In genomic region chr17:47274319-47275069, GRCh38 we compare ENCODE assay signal across 16 cellular contexts. TPM values are rescaled to one million over a fixed set of nuclear protein-coding genes. Genes with fewer than 3 reads are reported as not detected.
DNase-seq lines count a peak whose midpoint lies in the region; ATAC-seq, FAIRE-seq and TF ChIP-seq lines count a peak whose summit lies in the region.
"Had no signal": no experiment of that assay in that cellular context is flagged by ENCODE, and none has a peak within 500 bp of the region (broad histone marks: within the 10 kb centered on the region; RNA-seq: fewer than 3 reads in every experiment).

No MANE protein-coding gene starts in this region.

- H2BK15ac ChIP-seq in H9 (ENCODE audit: low read depth, low read length): no peak overlapping the region

- ATAC-seq in memory B cell (ENCODE audit: low read depth) (no peak), HG03095 (IDR thresholded peaks at IDR 0.05; ENCODE audit: unreplicated experiment) (no peak)
- no peak for ATAC-seq in activated naive CD4-positive, alpha-beta T cell treated with anti-CD3 and anti-CD28 coated beads, Interleukin-2, amount 50 U/mL, for 72 hours
- ATAC-seq: effector memory CD8-positive, alpha-beta T cell had no signal

- H3K4me2 ChIP-seq in H9 (ENCODE audit: insufficient read depth, insufficient read length, low read length): no peak overlapping the region

- H3K9me3 Mint-ChIP-seq in H9: peaks cover 2% of the 10 kb centered on the region in 2 experiments
- peaks cover 3% of the 10 kb centered on the region for H3K9me3 Mint-ChIP-seq in memory B cell
- H3K9me3 Mint-ChIP-seq in activated naive CD4-positive, alpha-beta T cell treated with anti-CD3 and anti-CD28 coated beads, Interleukin-2, amount 50 U/mL, for 72 hours: peaks cover 2 to 3% of the 10 kb centered on the region in 2 donors
- H3K9me3 Mint-ChIP-seq: effector memory CD8-positive, alpha-beta T cell had no signal

- no peak for TF ChIP-seq EP300 in suprapubic skin (IDR thresholded peaks at IDR 0.05)

- H3K27me3 ChIP-seq in H9 (ENCODE audit: insufficient read depth, low read length): 0 out of 2 replicates have a peak, but pooled peaks cover 2% of the 10 kb centered on the region
- no peaks in the 10 kb centered on the region for H3K27me3 ChIP-seq in brain microvascular endothelial cell (replicated peaks)
- H3K27me3 ChIP-seq in suprapubic skin: no peaks in the 10 kb centered on the region
- H3K27me3 ChIP-seq: body of pancreas had no signal

- H3K4me3 Mint-ChIP-seq in H9 (peak overlapping the region in 1 of 2 experiments; percentile 44; a peak in 2 of 5 replicates), memory B cell (no peak overlapping the region)
- H3K4me3 Mint-ChIP-seq: effector memory CD8-positive, alpha-beta T cell had no signal

- H3K4me3 ChIP-seq in brain microvascular endothelial cell (ENCODE audit: low read depth, low read length) (no peak overlapping the region), suprapubic skin (no peak overlapping the region)
- H3K4me3 ChIP-seq: body of pancreas had no signal

- no peak overlapping the region for H2BK12ac ChIP-seq in H9 (ENCODE audit: insufficient read length, low read depth, low read length)

- H3K36me3 Mint-ChIP-seq in H9 (ENCODE audit: insufficient read depth in 1 of 3, low read depth in 3 of 3) (peaks cover 0 to 3% (median 0%) of the 10 kb centered on the region in 3 experiments; a peak in 3 of 7 replicates), memory B cell (peaks cover 2% of the 10 kb centered on the region)
- peaks cover 1% of the 10 kb centered on the region in 2 donors for H3K36me3 Mint-ChIP-seq in activated naive CD4-positive, alpha-beta T cell treated with anti-CD3 and anti-CD28 coated beads, Interleukin-2, amount 50 U/mL, for 72 hours

- no peak overlapping the region for H3K9ac ChIP-seq in H9 (ENCODE audit: extremely low read depth, insufficient read length, low read length)

- H3K23ac ChIP-seq in H9 (ENCODE audit: insufficient read length, low read depth, low read length): no peak overlapping the region

- H3K36me3 ChIP-seq in brain microvascular endothelial cell (replicated peaks): no peaks in the 10 kb centered on the region
- H3K36me3 ChIP-seq in suprapubic skin: no peaks in the 10 kb centered on the region

- FAIRE-seq in GM19239 (lab: Jason Lieb, UNC): no peak
- FAIRE-seq: islet of Langerhans had no signal

- no peaks in the 10 kb centered on the region for H3K79me1 ChIP-seq in H9 (ENCODE audit: insufficient read depth, low read depth, low read length, poor library complexity, severe bottlenecking)

- H4K8ac ChIP-seq in H9 (replicated peaks; ENCODE audit: insufficient read length, low read depth, low read length): no peak overlapping the region

- H3K9me3 ChIP-seq in H9 (ENCODE audit: control insufficient read depth, low read depth, low read length): no peaks in the 10 kb centered on the region
- no peaks in the 10 kb centered on the region for H3K9me3 ChIP-seq in suprapubic skin
- H3K9me3 ChIP-seq: body of pancreas had no signal

- WGBS in H9 (ENCODE audit: extremely low coverage, insufficient read length, low lambda C conversion rate): no CpG with 5 or more reads among the region's 5 CpGs
- WGBS in suprapubic skin: 79% methylated on average over 5 of the region's 5 CpGs

- no peaks in the 10 kb centered on the region for H3K79me2 ChIP-seq in H9 (ENCODE audit: insufficient read depth, low read length)

- TF ChIP-seq POLR2A in suprapubic skin (IDR thresholded peaks at IDR 0.05): no peak

- H4K5ac ChIP-seq in H9 (ENCODE audit: insufficient read length, low read depth, low read length): no peak overlapping the region

- peak overlapping the region; percentile 26 for H2BK20ac ChIP-seq in H9 (ENCODE audit: low read depth, low read length, poor library complexity, severe bottlenecking)

- DNase-seq in H9: no peak
- DNase-seq in brain microvascular endothelial cell: no peak
- DNase-seq in memory B cell (ENCODE audit: low spot score in 2 of 2): no peak
- no peak for DNase-seq in suprapubic skin (ENCODE audit: low spot score in 2 of 2)
- DNase-seq in activated naive CD4-positive, alpha-beta T cell treated with anti-CD3 and anti-CD28 coated beads, Interleukin-2, amount 50 U/mL, for 16 hours: no peak
- DNase-seq in activated naive CD4-positive, alpha-beta T cell treated with anti-CD3 and anti-CD28 coated beads, Interleukin-2, amount 50 U/mL, for 72 hours (ENCODE audit: low spot score in 2 of 2): no peak
- no peak for DNase-seq in GM19239 (ENCODE audit: insufficient read length, low spot score)
- DNase-seq: activated CD4-positive, CD25-positive, alpha-beta regulatory T cell; AML-193; effector memory CD8-positive, alpha-beta T cell; naive B cell; NCI-H1694; stimulated activated CD4-positive, alpha-beta T cell treated with anti-CD3 and anti-CD28 coated beads, Interleukin-4, amount 100 ng/mL, for 24 hours had no signal

- H3K27ac ChIP-seq in H9 (ENCODE audit: insufficient read length, low read depth, low read length): no peak overlapping the region
- peak overlapping the region; percentile 65 for H3K27ac ChIP-seq in brain microvascular endothelial cell
- H3K27ac ChIP-seq in suprapubic skin: peak overlapping the region; percentile 70

- no peak overlapping the region for H2BK120ac ChIP-seq in H9 (ENCODE audit: low read depth, low read length, poor library complexity, severe bottlenecking)

- H2AFZ ChIP-seq in H9 (ENCODE audit: low read length): no peak overlapping the region

- no peak overlapping the region for H2AK5ac ChIP-seq in H9 (ENCODE audit: insufficient read length, low read length)

- no peaks in the 10 kb centered on the region for H4K20me1 ChIP-seq in H9 (ENCODE audit: control insufficient read depth, insufficient read depth, insufficient read length)

- no peak for TF ChIP-seq CTCF in H9 (conservative IDR thresholded peaks at IDR 0.05)
- TF ChIP-seq CTCF in brain microvascular endothelial cell (IDR thresholded peaks at IDR 0.05; ENCODE audit: low read depth, low read length, missing control alignments): no peak
- no peak for TF ChIP-seq CTCF in suprapubic skin (IDR thresholded peaks at IDR 0.05)

- H3K27ac Mint-ChIP-seq in H9: peak overlapping the region in 1 of 3 experiments; percentile 87; a peak in 2 of 7 replicates
- peak overlapping the region; percentile 28 for H3K27ac Mint-ChIP-seq in memory B cell
- no peak overlapping the region for H3K27ac Mint-ChIP-seq in activated naive CD4-positive, alpha-beta T cell treated with anti-CD3 and anti-CD28 coated beads, Interleukin-2, amount 50 U/mL, for 72 hours
- H3K27ac Mint-ChIP-seq: effector memory CD8-positive, alpha-beta T cell had no signal

- H3K56ac ChIP-seq in H9 (ENCODE audit: insufficient read length, low read depth, low read length): no peak overlapping the region

- in situ Hi-C loops in brain microvascular endothelial cell (cut with HindIII; ENCODE audit: low pct_ligation_motif_present, low sequenced_read_pairs): no loop called here

- H3K4me1 Mint-ChIP-seq in H9 (peaks cover 37 to 38% of the 10 kb centered on the region in 2 experiments), memory B cell (peaks cover 30% of the 10 kb centered on the region)

- H2BK5ac ChIP-seq in H9 (ENCODE audit: insufficient read length, low read length): no peak overlapping the region

- no peak overlapping the region for H3T11ph ChIP-seq in H9 (ENCODE audit: low read length)

- no peak overlapping the region for H3K18ac ChIP-seq in H9 (ENCODE audit: insufficient read length, low read depth, low read length)

- H3K14ac ChIP-seq in H9 (ENCODE audit: insufficient read depth, low read length): no peak overlapping the region

- peaks cover 21% of the 10 kb centered on the region for H3K4me1 ChIP-seq in H9 (ENCODE audit: insufficient read depth, low read length)
- peaks cover 44% of the 10 kb centered on the region for H3K4me1 ChIP-seq in suprapubic skin

- H3K27me3 Mint-ChIP-seq in H9 (ENCODE audit: low read depth) (peaks cover 6% of the 10 kb centered on the region), memory B cell (no peaks in the 10 kb centered on the region)
- H3K27me3 Mint-ChIP-seq: naive B cell had no signal

- H3K23me2 ChIP-seq in H9 (ENCODE audit: insufficient read length, low read depth, low read length, poor library complexity, severe bottlenecking): no peaks in the 10 kb centered on the region

- H3K4ac ChIP-seq in H9 (ENCODE audit: low read depth, low read length): no peak overlapping the region

- H4K91ac ChIP-seq in H9 (ENCODE audit: insufficient read length, low read depth, low read length): no peak overlapping the region

RNA-seq across cellular contexts. Expression of gene ITGB3, which starts 20.9 kb away (rescaled TPM):
- total RNA-seq in H9 (2021) (not detected in 2 replicates), suprapubic skin (1 to 10 TPM in 3 of 4 donors, under 1 TPM in 1; 0.76 to 6.6 (median 4.6) TPM)
- under 1 TPM in 1 of 2 donors, not detected in 1; 0.10 TPM for total RNA-seq in activated naive CD4-positive, alpha-beta T cell treated with anti-CD3 and anti-CD28 coated beads, Interleukin-2, amount 50 U/mL, for 72 hours

RNA-seq across cellular contexts. Expression of gene EFCAB13, which starts 49.3 kb away (rescaled TPM):
- total RNA-seq in H9 (2021) (1.6 and 3.1 TPM in 2 replicates), suprapubic skin (1 to 10 TPM in 3 of 4 donors, under 1 TPM in 1; 0.26 to 2.8 (median 2.1) TPM)
- 1 to 10 TPM; 3.8 to 6.8 TPM for total RNA-seq in activated naive CD4-positive, alpha-beta T cell treated with anti-CD3 and anti-CD28 coated beads, Interleukin-2, amount 50 U/mL, for 72 hours
